17 cellular contexts compared by ENCODE assay signal in genomic region chr10:11454958-11455566, GRCh38.
DNase-seq lines count a peak whose midpoint lies in the region; ATAC-seq and TF ChIP-seq lines count a peak whose summit lies in the region.
"Had no signal": no experiment of that assay in that cellular context is flagged by ENCODE, and none has a peak within 500 bp of the region (broad histone marks: within the 10 kb centered on the region; RNA-seq: fewer than 3 reads in every experiment).

No MANE protein-coding gene starts in this region.

- WGBS in aorta, 2 donors = 82 to 85% methylated on average over 8 of the region's 8 CpGs

- peak; percentile 38 for DNase-seq in activated CD8-positive, alpha-beta memory T cell treated with anti-CD3 and anti-CD28 coated beads for 24 hours
- no peak for DNase-seq in activated CD8-positive, alpha-beta memory T cell treated with anti-CD3 and anti-CD28 coated beads, Interleukin-2, amount 50 U/mL, for 4 hours
- DNase-seq in fibroblast of pulmonary artery (ENCODE audit: low read depth) = no peak
- no peak for DNase-seq in upper lobe of right lung
- DNase-seq in activated T-cell treated with anti-CD3 and anti-CD28 coated beads, Interleukin-2, amount 50 U/mL, for 4 hours = no peak
- no peak for DNase-seq in DMS79 (lab: John Stamatoyannopoulos, UW)
- DNase-seq in aorta = no peak
- DNase-seq: activated CD4-positive, alpha-beta memory T cell treated with anti-CD3 and anti-CD28 coated beads, Interleukin-2, amount 10 ng/mL, durations not matched to agents 7 days and 5 days; mesenchymal stem cell; NCI-H1417 treated with DMSO at 0.1 percent for 48 hours; NCI-H524; posterior cingulate gyrus; T1000 had no signal

- H3K27me3 Mint-ChIP-seq in activated T-cell treated with anti-CD3 and anti-CD28 coated beads, Interleukin-2, amount 50 U/mL, for 4 hours (ENCODE audit: low read depth) = no peaks in the 10 kb centered on the region

- no peaks in the 10 kb centered on the region for H3K36me3 ChIP-seq in OCI-LY1 (ENCODE audit: insufficient read depth, low read length)
- H3K36me3 ChIP-seq in upper lobe of right lung = no peaks in the 10 kb centered on the region
- no peaks in the 10 kb centered on the region for H3K36me3 ChIP-seq in aorta (ENCODE audit: control insufficient read depth in 1 of 2, insufficient read depth in 2 of 2, low read length in 1 of 2)
- H3K36me3 ChIP-seq: cardiac muscle cell had no signal

- H3K9me3 Mint-ChIP-seq in activated T-cell treated with anti-CD3 and anti-CD28 coated beads, Interleukin-2, amount 50 U/mL, for 4 hours = no peaks in the 10 kb centered on the region
- H3K9me3 Mint-ChIP-seq: activated CD4-positive, alpha-beta memory T cell treated with anti-CD3 and anti-CD28 coated beads, Interleukin-2, amount 10 ng/mL, durations not matched to agents 7 days and 5 days had no signal

- H4K20me1 ChIP-seq in OCI-LY1 (ENCODE audit: insufficient read depth, low read length) = no peaks in the 10 kb centered on the region

- peaks cover 2% of the 10 kb centered on the region for H3K36me3 Mint-ChIP-seq in activated T-cell treated with anti-CD3 and anti-CD28 coated beads, Interleukin-2, amount 50 U/mL, for 4 hours (ENCODE audit: insufficient read depth)

- H3K27me3 ChIP-seq in OCI-LY1 (ENCODE audit: insufficient read depth, low read length) (no peaks in the 10 kb centered on the region), upper lobe of right lung (no peaks in the 10 kb centered on the region), aorta (ENCODE audit: control insufficient read depth in 1 of 2, insufficient read depth in 2 of 2, low read length in 1 of 2) (no peaks in the 10 kb centered on the region)
- H3K27me3 ChIP-seq: cardiac muscle cell, tibial nerve had no signal

- H3K79me2 ChIP-seq in OCI-LY1 (ENCODE audit: insufficient read depth, low read length) = no peaks in the 10 kb centered on the region

- no peak overlapping the region for H3K4me3 Mint-ChIP-seq in activated T-cell treated with anti-CD3 and anti-CD28 coated beads, Interleukin-2, amount 50 U/mL, for 4 hours
- H3K4me3 Mint-ChIP-seq: activated CD4-positive, alpha-beta memory T cell treated with anti-CD3 and anti-CD28 coated beads, Interleukin-2, amount 10 ng/mL, durations not matched to agents 7 days and 5 days had no signal

- intact Hi-C loops in upper lobe of right lung (cut with DNase I) = no loop called here
- intact Hi-C loops in aorta (cut with DNase I) = no loop called here

- no peak overlapping the region for H2AFZ ChIP-seq in OCI-LY1 (ENCODE audit: low read length)

- H3K4me1 Mint-ChIP-seq in activated T-cell treated with anti-CD3 and anti-CD28 coated beads, Interleukin-2, amount 50 U/mL, for 4 hours (ENCODE audit: low read depth) = peaks cover 3% of the 10 kb centered on the region
- H3K4me1 Mint-ChIP-seq: activated CD4-positive, alpha-beta memory T cell treated with anti-CD3 and anti-CD28 coated beads, Interleukin-2, amount 10 ng/mL, durations not matched to agents 7 days and 5 days had no signal

- H3K9me3 ChIP-seq in OCI-LY1 (ENCODE audit: low read length) (no peaks in the 10 kb centered on the region), upper lobe of right lung (no peaks in the 10 kb centered on the region), aorta (ENCODE audit: control insufficient read depth, low read length) (no peaks in the 10 kb centered on the region)
- H3K9me3 ChIP-seq: tibial nerve had no signal

- H3F3A ChIP-seq in OCI-LY1 (ENCODE audit: insufficient read depth, low read length) = no peaks in the 10 kb centered on the region

- no peak overlapping the region for H3K4me3 ChIP-seq in OCI-LY1 (ENCODE audit: low read depth, low read length, poor library complexity, severe bottlenecking)
- H3K4me3 ChIP-seq in fibroblast of pulmonary artery (replicated peaks; ENCODE audit: low read depth, low read length) = no peak overlapping the region
- H3K4me3 ChIP-seq in upper lobe of right lung = no peak overlapping the region
- H3K4me3 ChIP-seq in aorta (ENCODE audit: low read length in 2 of 2) = no peak overlapping the region
- H3K4me3 ChIP-seq: cardiac muscle cell, tibial nerve had no signal

- ATAC-seq in upper lobe of right lung (no peak), aorta (ENCODE audit: low FRiP score) (no peak)
- ATAC-seq in activated T-cell treated with anti-CD3 and anti-CD28 coated beads, Interleukin-2, amount 50 U/mL, for 4 hours = no peak

- peak; percentile 24 for TF ChIP-seq CTCF in OCI-LY1 (IDR thresholded peaks at IDR 0.05; ENCODE audit: low read length)
- peak; percentile 21 for TF ChIP-seq CTCF in fibroblast of pulmonary artery (IDR thresholded peaks at IDR 0.05; ENCODE audit: low read length, missing control alignments)
- peak; percentile 17 for TF ChIP-seq CTCF in upper lobe of right lung (IDR thresholded peaks at IDR 0.05)

- H3K4me1 ChIP-seq in OCI-LY1 (ENCODE audit: insufficient read depth, low read length, severe bottlenecking) (no peaks in the 10 kb centered on the region), upper lobe of right lung (no peaks in the 10 kb centered on the region), aorta (ENCODE audit: control insufficient read depth in 1 of 2, insufficient read depth in 2 of 2, low read length in 2 of 2) (no peaks in the 10 kb centered on the region)
- H3K4me1 ChIP-seq: tibial nerve had no signal

- no peaks in the 10 kb centered on the region for H3K9me2 ChIP-seq in OCI-LY1 (ENCODE audit: low read depth, low read length)

- no peak overlapping the region for H3K9ac ChIP-seq in OCI-LY1 (ENCODE audit: low read length)

- H3K27ac ChIP-seq in OCI-LY1 (ENCODE audit: low read depth, low read length, poor library complexity, severe bottlenecking) = no peak overlapping the region
- H3K27ac ChIP-seq in upper lobe of right lung = no peak overlapping the region
- no peak overlapping the region for H3K27ac ChIP-seq in aorta (ENCODE audit: low read depth in 1 of 2, low read length in 2 of 2)
- H3K27ac ChIP-seq: cardiac muscle cell, epithelial cell of prostate, tibial nerve had no signal

- no peak overlapping the region for H3K4me2 ChIP-seq in OCI-LY1 (ENCODE audit: low read length)
